Comparison of ENCODE assay signal across 8 cellular contexts in the genomic region with DNA sequence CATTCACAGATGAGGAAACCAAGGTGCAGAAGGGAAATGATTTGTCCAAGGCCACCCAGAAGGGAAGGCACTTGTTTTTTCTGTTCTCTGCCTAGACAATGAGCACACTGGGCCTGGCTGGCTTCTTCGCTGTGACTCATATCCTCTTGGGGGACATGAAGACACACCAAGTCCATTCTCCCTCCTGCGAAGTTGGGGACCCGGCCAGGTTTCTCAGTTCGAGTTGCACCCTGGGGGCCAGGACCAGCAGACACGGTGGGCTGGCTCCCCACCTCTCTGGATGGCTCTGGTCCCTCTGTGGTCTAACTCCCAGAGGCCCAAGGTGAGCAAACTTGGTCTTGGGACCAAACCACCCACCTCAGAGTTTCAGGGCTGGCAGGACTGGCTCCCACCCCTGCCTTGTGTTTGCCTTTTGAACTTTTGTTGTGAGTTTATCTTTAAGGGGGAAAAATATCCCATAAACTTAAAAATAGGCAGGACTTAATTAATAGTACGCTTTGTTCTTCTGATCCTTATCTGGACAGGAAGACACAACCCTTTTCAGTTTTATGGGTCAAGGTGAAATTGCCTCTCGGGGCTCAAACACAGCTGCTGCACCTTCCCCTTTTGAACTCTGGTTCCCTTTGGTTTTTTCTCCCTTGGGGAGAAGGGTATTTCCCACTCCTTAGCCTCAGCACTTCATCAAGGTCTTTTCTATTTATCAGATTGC. TPM values are rescaled to one million over a fixed set of nuclear protein-coding genes. Genes with fewer than 3 reads are reported as not detected.
DNase-seq lines count a peak whose midpoint lies in the region; ATAC-seq and TF ChIP-seq lines count a peak whose summit lies in the region.

No MANE protein-coding gene starts in this region.

- H3K9me3 Mint-ChIP-seq in CD14-positive monocyte, result peaks cover 0 to 2% (median 0%) of the 10 kb centered on the region in 7 donors

- TF ChIP-seq CTCF in CD14-positive monocyte (IDR thresholded peaks at IDR 0.05) (no peak), PC-9 (conservative IDR thresholded peaks at IDR 0.05) (no peak)

- peaks cover 10% of the 10 kb centered on the region; the same call in 1 of the 2 replicates for H3K4me1 ChIP-seq in PC-9 (replicated peaks; ENCODE audit: insufficient read depth)

- no peaks in the 10 kb centered on the region for H3K36me3 ChIP-seq in PC-9 (ENCODE audit: low read depth)

- H3K4me3 Mint-ChIP-seq in CD14-positive monocyte, result no peak overlapping the region

- H3F3A ChIP-seq in PC-9 (ENCODE audit: insufficient read depth, low read depth), result peaks cover 5% of the 10 kb centered on the region; the same call in 1 of the 2 replicates

- no peak overlapping the region for H3K27ac ChIP-seq in PC-9

- no peaks in the 10 kb centered on the region for H3K27me3 ChIP-seq in PC-9 (ENCODE audit: insufficient read depth, low read depth)

- CTCF ChIA-PET in PC-9 (lab: Charles Lee) (no interaction called here), HEK293T (lab: Yijun Ruan, JAX) (no interaction called here)

- H3K9me2 ChIP-seq in PC-9 (ENCODE audit: insufficient read depth), result no peaks in the 10 kb centered on the region

- intact Hi-C loops in CD14-positive monocyte (cut with micrococcal nuclease) (loop anchor here (5.0 kb wide), 1 partner anchor 34 kb away; a partner anchor contains a TSS), PC-9 (cut with micrococcal nuclease; ENCODE audit: unreplicated experiment) (no loop called here), Right ventricle myocardium superior (cut with DNase I) (no loop called here)

- H4K20me1 ChIP-seq in PC-9 (ENCODE audit: insufficient read depth), result no peaks in the 10 kb centered on the region

- H3K36me3 Mint-ChIP-seq in CD14-positive monocyte, result no peaks in the 10 kb centered on the region

- H3K4me1 Mint-ChIP-seq in CD14-positive monocyte, result peaks cover 35% of the 10 kb centered on the region

- ATAC-seq in GM21515 (IDR thresholded peaks at IDR 0.05; ENCODE audit: unreplicated experiment) (peak; percentile 51), Right ventricle myocardium superior (ENCODE audit: poor library complexity) (peak; percentile 64), GM19328 (IDR thresholded peaks at IDR 0.05; ENCODE audit: unreplicated experiment) (no peak)

- no TSS peak for BruUV-seq in PC-9 (replicated peaks; lab: Mats Ljungman, UMichigan)

- DNase-seq in CD14-positive monocyte (ENCODE audit: low spot score) (peak; percentile 72), PC-9 (no peak), Right ventricle myocardium superior (peak; percentile 66), HEK293T (ENCODE audit: extremely low spot score) (no peak), NCI-H2171 (lab: John Stamatoyannopoulos, UW) (no peak), NCI-H774 (lab: John Stamatoyannopoulos, UW) (no peak)

- peaks cover 0 to 6% (median 0%) of the 10 kb centered on the region in 3 donors for H3K27me3 Mint-ChIP-seq in CD14-positive monocyte (ENCODE audit: low read depth in 3 of 3)

- POLR2A ChIA-PET in PC-9 (lab: Charles Lee; ENCODE audit: unreplicated experiment) (no interaction called here), HEK293T (lab: Yijun Ruan, JAX) (interaction anchor here (0.6 kb wide), 1 partner anchor 314 kb away, joined by 3 read pairs; no protein-coding TSS in a partner anchor)

- H3K9me3 ChIP-seq in PC-9 (ENCODE audit: insufficient read depth, low read depth), result no peaks in the 10 kb centered on the region

- H2AFZ ChIP-seq in PC-9, result no peak overlapping the region

- peak overlapping the region; percentile 16; the same call in 1 of the 2 replicates for H3K4me2 ChIP-seq in PC-9

- H3K27ac Mint-ChIP-seq in CD14-positive monocyte, result peak overlapping the region in 6 of 7 donors; percentile 46 to 86 (median 83)

- H3K4me3 ChIP-seq in PC-9, result no peak overlapping the region

- no peaks in the 10 kb centered on the region for H3K79me2 ChIP-seq in PC-9 (ENCODE audit: low read depth)

TF ChIP-seq in HEK293T, 16 proteins besides CTCF, POLR2A, EP300 and RAD21:
- no peak for TF ChIP-seq SUZ12 (IDR thresholded peaks at IDR 0.05)
- TF ChIP-seq ZNF384 (IDR thresholded peaks at IDR 0.05), result no peak
- TF ChIP-seq FOXM1 (IDR thresholded peaks at IDR 0.05; ENCODE audit: borderline replicate concordance), result no peak
- TF ChIP-seq ELF4 (IDR thresholded peaks at IDR 0.05), result no peak
- TF ChIP-seq LEF1 (IDR thresholded peaks at IDR 0.05; ENCODE audit: borderline replicate concordance), result no peak
- TF ChIP-seq NFRKB (IDR thresholded peaks at IDR 0.05), result no peak
- no peak for TF ChIP-seq SP1 (IDR thresholded peaks at IDR 0.05)
- TF ChIP-seq ARNT (IDR thresholded peaks at IDR 0.05), result no peak
- no peak for TF ChIP-seq BHLHE40 (IDR thresholded peaks at IDR 0.05; ENCODE audit: borderline replicate concordance)
- TF ChIP-seq HDGF (IDR thresholded peaks at IDR 0.05; ENCODE audit: borderline replicate concordance), result no peak
- no peak for TF ChIP-seq L3MBTL2 (conservative IDR thresholded peaks at IDR 0.05)
- no peak for TF ChIP-seq FOXA1 (IDR thresholded peaks at IDR 0.05)
- no peak for TF ChIP-seq FOXK2 (IDR thresholded peaks at IDR 0.05)
- no peak for TF ChIP-seq TARDBP (IDR thresholded peaks at IDR 0.05)
- TF ChIP-seq, protein P1, sequence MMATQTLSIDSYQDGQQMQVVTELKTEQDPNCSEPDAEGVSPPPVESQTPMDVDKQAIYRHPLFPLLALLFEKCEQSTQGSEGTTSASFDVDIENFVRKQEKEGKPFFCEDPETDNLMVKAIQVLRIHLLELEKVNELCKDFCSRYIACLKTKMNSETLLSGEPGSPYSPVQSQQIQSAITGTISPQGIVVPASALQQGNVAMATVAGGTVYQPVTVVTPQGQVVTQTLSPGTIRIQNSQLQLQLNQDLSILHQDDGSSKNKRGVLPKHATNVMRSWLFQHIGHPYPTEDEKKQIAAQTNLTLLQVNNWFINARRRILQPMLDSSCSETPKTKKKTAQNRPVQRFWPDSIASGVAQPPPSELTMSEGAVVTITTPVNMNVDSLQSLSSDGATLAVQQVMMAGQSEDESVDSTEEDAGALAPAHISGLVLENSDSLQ (IDR thresholded peaks at IDR 0.05), result no peak
- TF ChIP-seq CTBP1 (IDR thresholded peaks at IDR 0.05; ENCODE audit: borderline replicate concordance), result no peak

RNA-seq across cellular contexts. Expression of a gene that starts 9.0 kb away (rescaled TPM):
- 10 to 100 TPM; 65.3 to 79.5 TPM for polyA plus RNA-seq in CD14-positive monocyte
- total RNA-seq in PC-9 (2021) (110 and 131 TPM in 2 replicates), Right ventricle myocardium superior (125 TPM)

RNA-seq across cellular contexts. Expression of a gene that starts 32.3 kb away (rescaled TPM):
- polyA plus RNA-seq in CD14-positive monocyte, result 1 to 10 TPM; 1.1 to 2.1 TPM
- total RNA-seq in PC-9 (2021) (25.9 and 30.2 TPM in 2 replicates), Right ventricle myocardium superior (13.4 TPM)

RNA-seq across cellular contexts. Expression of a gene that starts 37.5 kb away (rescaled TPM):
- under 1 TPM in 1 of 2 donors, not detected in 1; 0.19 TPM for polyA plus RNA-seq in CD14-positive monocyte
- total RNA-seq in PC-9 (2021) (not detected in 2 replicates), Right ventricle myocardium superior (6.5 TPM)

RNA-seq across cellular contexts. Expression of a gene that starts 47.7 kb away (rescaled TPM):
- polyA plus RNA-seq in CD14-positive monocyte, result 10 to 100 TPM; 18.2 to 25.1 TPM
- total RNA-seq in PC-9 (2021) (8.2 and 14.2 TPM in 2 replicates), Right ventricle myocardium superior (113 TPM)

Comparison
In these comparisons a context has a peak if more than half of its experiments do, and no peak if none do; other contexts are left out.
1. DNase-seq: peak in CD14-positive monocyte (single experiment) and Right ventricle myocardium superior (single experiment); none in PC-9 (0 of 2), HEK293T (single experiment), NCI-H2171 (single experiment) and NCI-H774 (single experiment).
2. intact Hi-C loops: an anchor here in CD14-positive monocyte (5.0 kb wide); none called in PC-9 and Right ventricle myocardium superior.